In the genomic region with DNA sequence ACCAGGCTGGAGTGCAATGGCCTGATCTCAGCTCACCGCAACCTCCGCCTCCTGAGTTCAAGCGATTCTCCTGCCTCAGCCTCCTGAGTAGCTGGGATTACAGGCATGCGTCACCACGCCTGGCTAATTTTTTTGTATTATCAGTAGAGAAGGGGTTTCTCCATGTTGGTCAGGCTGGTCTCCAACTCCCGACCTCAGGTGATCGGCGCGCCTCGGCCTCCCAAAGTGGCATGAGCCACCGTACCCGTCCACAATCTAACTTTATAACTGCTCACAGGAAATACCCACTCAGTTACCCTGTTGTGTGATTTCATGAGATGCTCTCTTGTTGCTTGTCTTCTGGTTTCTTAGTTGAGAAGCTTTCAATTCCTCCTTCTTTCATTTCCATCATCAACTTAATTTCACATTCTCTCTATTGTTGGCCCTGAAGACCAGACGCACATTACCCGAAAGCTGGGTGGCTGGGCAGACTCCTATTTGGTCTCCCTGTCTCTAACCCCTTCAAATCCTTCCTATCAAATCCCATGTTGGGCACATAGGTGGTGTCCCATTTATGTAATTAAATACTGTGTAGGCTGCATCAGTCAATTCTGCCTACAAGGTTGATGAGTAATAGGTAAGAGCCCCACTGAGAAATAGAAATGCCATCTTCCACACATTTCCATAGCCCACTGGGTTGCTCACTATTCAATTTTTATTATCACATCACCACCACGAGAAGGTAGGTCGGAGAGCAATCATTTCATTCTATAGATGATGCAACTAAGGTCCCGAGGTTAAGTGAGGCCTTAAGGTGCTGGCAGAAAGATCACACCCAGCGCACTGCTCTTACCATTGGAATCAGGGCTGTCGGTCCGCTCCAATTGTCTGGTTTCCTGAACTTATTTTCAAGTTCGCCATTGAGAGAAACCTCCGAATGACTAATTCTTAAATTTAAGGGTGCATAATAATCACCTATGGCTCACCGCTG, we compare ENCODE assay signal across 8 cellular contexts. TPM values are rescaled to one million over a fixed set of nuclear protein-coding genes. Genes with fewer than 3 reads are reported as not detected.
A peak's percentile ranks its signal among the peaks of the same experiment; 100 is the strongest.
DNase-seq lines count a peak whose midpoint lies in the region; ATAC-seq and TF ChIP-seq lines count a peak whose summit lies in the region.

No MANE protein-coding gene starts in this region.

- H3K4me1 ChIP-seq in DND-41 (ENCODE audit: insufficient read depth, low read length), result peaks cover 39% of the 10 kb centered on the region
- peaks cover 13% of the 10 kb centered on the region for H3K4me1 ChIP-seq in body of pancreas
- peaks cover 2 to 4% of the 10 kb centered on the region in 2 donors for H3K4me1 ChIP-seq in lung (ENCODE audit: control insufficient read depth in 2 of 2, insufficient read depth in 2 of 2, low read length in 2 of 2)
- H3K4me1 ChIP-seq in thyroid gland, result peaks cover 10 to 12% of the 10 kb centered on the region in 2 donors

- H3K9ac ChIP-seq in DND-41 (ENCODE audit: low read depth, low read length), result peak overlapping the region; percentile 73

- 57 to 69% methylated on average over 21 to 23 of the region's 23 CpGs for WGBS in body of pancreas, 2 donors
- WGBS in lung, 2 donors, result 58 to 60% methylated on average over 23 of the region's 23 CpGs
- 58 to 62% methylated on average over 23 of the region's 23 CpGs for WGBS in thyroid gland, 2 donors

- H3K27me3 ChIP-seq in DND-41 (ENCODE audit: insufficient read depth, low read length, poor library complexity), result no peaks in the 10 kb centered on the region
- H3K27me3 ChIP-seq in MG63, result no peaks in the 10 kb centered on the region
- no peaks in the 10 kb centered on the region for H3K27me3 ChIP-seq in body of pancreas
- no peaks in the 10 kb centered on the region for H3K27me3 ChIP-seq in lung (ENCODE audit: control insufficient read depth, insufficient read depth)
- H3K27me3 ChIP-seq in thyroid gland, result no peaks in the 10 kb centered on the region

- no peak for DNase-seq in DND-41
- no peak for DNase-seq in MG63
- no peak for DNase-seq in body of pancreas
- DNase-seq in lung (ENCODE audit: low spot score), result no peak
- no peak for DNase-seq in thyroid gland
- DNase-seq in SHP77 treated with DMSO at 0.1 percent for 48 hours (lab: John Stamatoyannopoulos, UW), result no peak

- H4K20me1 ChIP-seq in DND-41 (ENCODE audit: insufficient read depth, low read length), result peaks cover 5% of the 10 kb centered on the region; the same call in 1 of the 2 replicates

- intact Hi-C loops in body of pancreas (cut with DNase I), result no loop called here
- intact Hi-C loops in thyroid gland (cut with DNase I), result no loop called here

- no peaks in the 10 kb centered on the region for H3K9me3 ChIP-seq in DND-41 (ENCODE audit: insufficient read depth, low read length, severe bottlenecking)
- H3K9me3 ChIP-seq in MG63, result no peaks in the 10 kb centered on the region
- H3K9me3 ChIP-seq in body of pancreas, result no peaks in the 10 kb centered on the region
- no peaks in the 10 kb centered on the region for H3K9me3 ChIP-seq in lung (ENCODE audit: control insufficient read depth in 2 of 2, insufficient read depth in 1 of 2, low read length in 1 of 2)
- no peaks in the 10 kb centered on the region for H3K9me3 ChIP-seq in thyroid gland

- H3K4me3 ChIP-seq in DND-41 (ENCODE audit: low read depth in 1 of 2, low read length in 2 of 2), result peak overlapping the region; percentile 61 to 62; a peak in 3 of 4 replicates
- H3K4me3 ChIP-seq in MG63, result peak overlapping the region; percentile 78
- H3K4me3 ChIP-seq in body of pancreas, result peak overlapping the region; percentile 63 to 85
- H3K4me3 ChIP-seq in lung, result peak overlapping the region; percentile 88
- peak overlapping the region; percentile 43 to 85 (median 71) for H3K4me3 ChIP-seq in thyroid gland (replicated peaks in 1 of 3)

- peak overlapping the region; percentile 79 for H2AFZ ChIP-seq in DND-41 (ENCODE audit: low read depth, low read length)

- H3K4me2 ChIP-seq in DND-41 (ENCODE audit: insufficient read depth, low read length), result peak overlapping the region; percentile 92

- no peak for TF ChIP-seq POLR2A in body of pancreas (IDR thresholded peaks at IDR 0.05)
- TF ChIP-seq POLR2A in thyroid gland (IDR thresholded peaks at IDR 0.05), result no peak

- H3K36me3 ChIP-seq in DND-41 (ENCODE audit: insufficient read depth, low read length) (peaks cover 55% of the 10 kb centered on the region), MG63 (peaks cover 53% of the 10 kb centered on the region), body of pancreas (replicated peaks in 1 of 2; ENCODE audit: insufficient read depth in 1 of 2, low read depth in 2 of 2) (peaks cover 0 to 9% of the 10 kb centered on the region in 2 donors), lung (ENCODE audit: control insufficient read depth in 2 of 2, insufficient read depth in 2 of 2, low read length in 2 of 2) (peaks cover 0 to 25% of the 10 kb centered on the region in 2 donors), thyroid gland (peaks cover 13 to 31% of the 10 kb centered on the region in 2 donors)

- TF ChIP-seq CTCF in DND-41 (IDR thresholded peaks at IDR 0.05; ENCODE audit: borderline replicate concordance, extremely low read depth, low read length, poor library complexity, severe bottlenecking), result no peak
- TF ChIP-seq CTCF in body of pancreas (IDR thresholded peaks at IDR 0.05), result no peak
- TF ChIP-seq CTCF in lung (IDR thresholded peaks at IDR 0.05; ENCODE audit: control extremely low read depth, extremely low read depth), result no peak
- TF ChIP-seq CTCF in thyroid gland (IDR thresholded peaks at IDR 0.05), result no peak

- peaks cover 53% of the 10 kb centered on the region for H3K79me2 ChIP-seq in DND-41 (ENCODE audit: insufficient read depth, low read length)

- peak overlapping the region; percentile 87 for H3K27ac ChIP-seq in DND-41 (ENCODE audit: low read length)
- peak overlapping the region; percentile 54 to 90 (median 74) for H3K27ac ChIP-seq in body of pancreas
- peak overlapping the region; percentile 85 to 96 for H3K27ac ChIP-seq in lung (ENCODE audit: low read depth in 1 of 2, low read length in 1 of 2)
- H3K27ac ChIP-seq in thyroid gland, result peak overlapping the region; percentile 35 to 64 (median 52)

- no peak for ATAC-seq in DND-41 (ENCODE audit: insufficient read depth, low read depth)
- ATAC-seq in body of pancreas, result no peak
- ATAC-seq in lung (ENCODE audit: insufficient read depth, low FRiP score), result no peak
- no peak for ATAC-seq in GM21717 (IDR thresholded peaks at IDR 0.05; ENCODE audit: unreplicated experiment)
- no peak for ATAC-seq in GM18502 (IDR thresholded peaks at IDR 0.05; ENCODE audit: poor library complexity, unreplicated experiment)

RNA-seq across cellular contexts. Expression of a gene that starts 1.0 kb away (rescaled TPM):
- 0.62 and 1.8 TPM in 2 replicates for total RNA-seq in MG63 (2014; rRNA removed; shearing (Covaris generic); ENCODE audit: low replicate concordance)
- total RNA-seq in body of pancreas (10 to 100 TPM in 1 of 2 donors, 1 to 10 TPM in 1; 9.6 to 26.5 TPM), lung (10 to 100 TPM; 10.6 to 13.5 TPM), thyroid gland (10 to 100 TPM in 3 of 4 donors, 1 to 10 TPM in 1; 7.5 to 16.3 (median 12.8) TPM)
- 10 to 100 TPM in 1 of 2 donors, 1 to 10 TPM in 1; 6.6 to 25.9 TPM for polyA plus RNA-seq in lung

RNA-seq across cellular contexts. Expression of a gene that starts 13.3 kb away (rescaled TPM):
- 191 and 245 TPM in 2 replicates for total RNA-seq in MG63 (2014; rRNA removed; shearing (Covaris generic); ENCODE audit: low replicate concordance)
- total RNA-seq in body of pancreas (10 to 100 TPM; 16.8 to 65.9 TPM), lung (100 to 1,000 TPM in 1 of 2 donors, 10 to 100 TPM in 1; 47.2 to 130 TPM), thyroid gland (100 to 1,000 TPM in 2 of 4 donors, 10 to 100 TPM in 2; 86.1 to 129 (median 102) TPM)
- polyA plus RNA-seq in lung, result 100 to 1,000 TPM; 205 to 244 TPM

RNA-seq across cellular contexts. Expression of a gene that starts 35.8 kb away (rescaled TPM):
- 0.89 TPM in 1 of 2 replicates, not detected in the other for total RNA-seq in MG63 (2014; rRNA removed; shearing (Covaris generic); ENCODE audit: low replicate concordance)
- total RNA-seq in body of pancreas, result 1 to 10 TPM; 2.3 to 4.0 TPM
- 10 to 100 TPM; 30.0 to 71.6 TPM for total RNA-seq in lung
- 10 to 100 TPM in 1 of 2 donors, 1 to 10 TPM in 1; 8.4 to 10.1 TPM for polyA plus RNA-seq in lung
- 10 to 100 TPM in 2 of 4 donors, 1 to 10 TPM in 2; 8.2 to 16.9 (median 11.5) TPM for total RNA-seq in thyroid gland
